13 cellular contexts compared by ENCODE assay signal in the genomic region with DNA sequence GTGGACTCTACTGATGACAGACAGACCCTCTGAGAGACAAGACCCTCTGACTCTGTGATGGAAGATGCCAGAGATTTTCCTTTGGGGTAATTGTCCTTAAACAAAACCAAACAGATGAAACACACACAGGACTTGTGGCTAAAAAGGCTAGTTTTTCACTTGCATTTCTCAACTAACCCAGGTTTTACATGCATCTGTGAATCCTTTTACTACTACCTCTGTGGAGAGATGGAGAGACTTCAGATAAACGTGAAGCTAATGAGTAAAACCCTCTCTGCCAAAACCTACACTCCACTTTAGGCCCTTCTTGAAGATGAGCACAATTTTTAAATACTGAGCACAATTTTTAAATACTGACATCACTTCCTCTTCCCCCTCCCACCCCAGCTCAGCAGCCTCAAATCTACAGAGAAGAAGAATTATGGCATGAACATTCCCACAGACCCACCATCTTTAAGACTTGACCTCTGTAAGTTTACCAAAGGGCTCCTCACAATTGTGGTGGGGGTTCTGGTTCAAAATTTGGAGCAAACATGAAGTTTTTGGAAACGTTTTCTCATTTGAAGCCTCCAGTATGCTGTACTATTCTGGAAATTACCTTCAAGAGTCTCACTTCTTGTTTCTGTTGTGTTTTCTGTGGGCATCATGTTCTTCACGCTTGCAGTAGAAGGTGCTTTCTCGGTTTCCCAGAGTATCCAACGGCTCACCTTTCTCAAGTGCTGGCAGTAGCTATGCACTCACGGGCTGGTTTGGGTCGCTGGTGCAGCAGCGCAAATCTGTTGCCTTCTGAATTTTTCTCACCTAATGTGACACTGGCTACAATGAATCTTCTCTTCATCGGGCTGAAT. TPM values are rescaled to one million over a fixed set of nuclear protein-coding genes. Genes with fewer than 3 reads are reported as not detected.
DNase-seq lines count a peak whose midpoint lies in the region; ATAC-seq and TF ChIP-seq lines count a peak whose summit lies in the region.
"Had no signal": no experiment of that assay in that cellular context is flagged by ENCODE, and none has a peak within 500 bp of the region (broad histone marks: within the 10 kb centered on the region; RNA-seq: fewer than 3 reads in every experiment).

No MANE protein-coding gene starts in this region.

- no peak overlapping the region for H3K4me3 Mint-ChIP-seq in naive thymus-derived CD8-positive, alpha-beta T cell

- H3K9me3 Mint-ChIP-seq in naive thymus-derived CD8-positive, alpha-beta T cell, result no peaks in the 10 kb centered on the region
- H3K9me3 Mint-ChIP-seq: activated T-helper 2 cell treated with anti-CD3 and anti-CD28 coated beads, Interferon-gamma antibody, Interleukin-2, Interleukin-4, amounts not matched to agents 10 μg/mL and 5 μg/mL and 100 μg/mL, durations not matched to agents 14 hours and 24 hours and 36 hours had no signal

- no peaks in the 10 kb centered on the region for H3K27me3 Mint-ChIP-seq in naive thymus-derived CD8-positive, alpha-beta T cell

- peak; percentile 29 for TF ChIP-seq POLR2A in GM18505 (IDR thresholded peaks at IDR 0.05; ENCODE audit: borderline replicate concordance, extremely low read depth, insufficient read depth, insufficient read length)

- TF ChIP-seq CTCF in right atrium auricular region (IDR thresholded peaks at IDR 0.05), result no peak

- no peaks in the 10 kb centered on the region for H3K4me1 Mint-ChIP-seq in naive thymus-derived CD8-positive, alpha-beta T cell

- H3K4me3 ChIP-seq in right atrium auricular region, result no peak overlapping the region
- H3K4me3 ChIP-seq: vagina had no signal

- POLR2A ChIA-PET in naive thymus-derived CD8-positive, alpha-beta T cell (lab: Charles Lee), result no interaction called here

- peaks cover 0 to 14% (median 3%) of the 10 kb centered on the region in 3 donors for H3K36me3 Mint-ChIP-seq in naive thymus-derived CD8-positive, alpha-beta T cell

- H3K27ac Mint-ChIP-seq in naive thymus-derived CD8-positive, alpha-beta T cell, result peak overlapping the region in 1 of 10 donors; percentile 44
- H3K27ac Mint-ChIP-seq: activated T-helper 2 cell treated with anti-CD3 and anti-CD28 coated beads, Interferon-gamma antibody, Interleukin-2, Interleukin-4, amounts not matched to agents 10 μg/mL and 5 μg/mL and 100 μg/mL, durations not matched to agents 14 hours and 24 hours and 36 hours had no signal

- H3K27me3 ChIP-seq in right atrium auricular region, result no peaks in the 10 kb centered on the region
- H3K27me3 ChIP-seq: BE2C, vagina had no signal

- no peaks in the 10 kb centered on the region for H3K36me3 ChIP-seq in right atrium auricular region
- H3K36me3 ChIP-seq: BE2C, vagina had no signal

- no peaks in the 10 kb centered on the region for H3K9me3 ChIP-seq in right atrium auricular region
- H3K9me3 ChIP-seq: BE2C, vagina had no signal

- peak; percentile 91 for ATAC-seq in GM18505 (IDR thresholded peaks at IDR 0.05; ENCODE audit: unreplicated experiment)
- peak; percentile 93 for ATAC-seq in GM21381 (IDR thresholded peaks at IDR 0.05; ENCODE audit: unreplicated experiment)
- ATAC-seq in HG02981 (IDR thresholded peaks at IDR 0.05; ENCODE audit: unreplicated experiment), result peak; percentile 94
- no peak for ATAC-seq in naive thymus-derived CD8-positive, alpha-beta T cell
- ATAC-seq: left colon, Panc1 had no signal

- H3K27ac ChIP-seq in right atrium auricular region, result no peak overlapping the region
- H3K27ac ChIP-seq: vagina had no signal

- H3K4me1 ChIP-seq in right atrium auricular region, result no peaks in the 10 kb centered on the region
- H3K4me1 ChIP-seq: BE2C, vagina had no signal

- DNase-seq in NAMALWA (ENCODE audit: low spot score) (peak; percentile 33), pons (ENCODE audit: low spot score) (no peak), NK-92 (lab: John Stamatoyannopoulos, UW; ENCODE audit: unreplicated experiment) (no peak), right atrium auricular region (ENCODE audit: low spot score) (no peak)
- DNase-seq in naive thymus-derived CD8-positive, alpha-beta T cell, result no peak
- DNase-seq: BE2C, left colon had no signal

RNA-seq across cellular contexts. Expression of a gene that starts 42.7 kb away (rescaled TPM):
- 1 to 10 TPM; 4.5 to 5.5 TPM for total RNA-seq in naive thymus-derived CD8-positive, alpha-beta T cell
- polyA plus RNA-seq in naive thymus-derived CD8-positive, alpha-beta T cell, result 1 to 10 TPM in 1 of 3 donors, under 1 TPM in 2; 0.51 to 1.2 (median 0.80) TPM
- total RNA-seq in right atrium auricular region, result 1 to 10 TPM; 3.5 to 5.5 TPM

Comparison
In these comparisons a context has a peak if more than half of its experiments do, and no peak if none do; other contexts are left out.
1. ATAC-seq: peak in GM18505 (single experiment), GM21381 (single experiment) and HG02981 (single experiment); none in naive thymus-derived CD8-positive, alpha-beta T cell (0 of 2).